ENCODE assay signal across 9 cellular contexts in the genomic region with DNA sequence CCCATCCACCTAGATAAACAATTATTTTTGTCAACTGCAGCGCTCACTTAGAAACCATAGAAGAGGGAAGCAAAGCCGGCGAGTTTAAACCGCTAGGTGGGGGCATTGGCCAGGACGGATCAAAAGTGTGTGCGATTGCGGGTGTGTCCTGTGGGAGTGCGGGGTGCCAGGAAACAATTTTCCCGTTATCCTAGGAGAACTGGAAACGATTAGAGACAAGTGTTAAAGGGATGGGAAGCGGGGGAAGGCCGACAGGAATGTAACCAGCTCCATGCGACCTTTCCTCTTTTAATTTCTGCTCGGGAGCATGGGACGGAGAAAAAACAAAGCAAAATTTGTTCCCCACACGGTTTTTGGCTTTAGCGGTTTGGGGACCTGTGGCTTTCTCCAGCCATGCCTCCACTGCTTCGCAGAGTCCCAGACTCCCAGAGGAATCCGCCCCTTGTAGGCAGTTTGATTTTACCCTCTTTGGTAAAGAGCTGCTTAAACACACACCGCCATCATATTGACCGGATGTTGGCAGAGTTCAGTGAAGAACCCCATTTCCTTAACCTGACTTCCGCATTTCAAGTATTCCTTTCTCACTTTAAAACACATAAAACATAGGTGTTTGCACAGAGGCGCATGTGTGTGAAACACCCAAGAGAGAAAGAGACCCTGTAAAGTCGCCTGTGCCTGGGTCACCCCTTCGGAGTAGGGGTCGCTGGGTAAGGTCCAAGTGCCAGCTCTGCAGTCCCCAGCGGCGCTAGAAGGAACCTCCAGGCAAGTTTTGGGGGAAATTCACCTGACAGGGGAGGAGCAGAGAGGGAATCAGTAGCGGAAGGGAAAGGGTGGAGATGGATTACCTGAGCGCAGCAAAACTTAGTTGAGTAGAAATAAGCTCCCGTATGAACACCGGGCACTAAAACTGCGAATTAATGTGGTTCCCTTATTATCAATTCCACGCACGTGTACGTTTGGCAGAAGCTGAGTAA. TPM values are rescaled to one million over a fixed set of nuclear protein-coding genes. Genes with fewer than 3 reads are reported as not detected.
DNase-seq lines count a peak whose midpoint lies in the region; ATAC-seq and TF ChIP-seq lines count a peak whose summit lies in the region.
"Had no signal": no experiment of that assay in that cellular context is flagged by ENCODE, and none has a peak within 500 bp of the region (broad histone marks: within the 10 kb centered on the region; RNA-seq: fewer than 3 reads in every experiment).

No MANE protein-coding gene starts in this region.

- H3K9me3 ChIP-seq in HUES48 (ENCODE audit: control insufficient read depth, insufficient read depth, low read length): no peaks in the 10 kb centered on the region

- peak; percentile 88 for TF ChIP-seq CTCF in foreskin fibroblast (IDR thresholded peaks at IDR 0.05; ENCODE audit: low read depth, low read length)
- TF ChIP-seq CTCF in neural crest cell (conservative IDR thresholded peaks at IDR 0.05): peak; percentile 81

- H3K27me3 ChIP-seq in HUES48 (ENCODE audit: control insufficient read depth, insufficient read depth, low read length): peaks cover 75% of the 10 kb centered on the region

- POLR2A ChIA-PET in activated CD8-positive, alpha-beta T cell treated with anti-CD3 and anti-CD28 coated beads, Interleukin-2, amount 10 ng/mL, durations not matched to agents 7 days and 5 days (lab: Charles Lee): no interaction called here

- H3K4me1 ChIP-seq in HUES48 (ENCODE audit: control insufficient read depth, insufficient read depth, low read length): 0 out of 2 replicates have a peak, but pooled peaks cover 4% of the 10 kb centered on the region

- H3K36me3 Mint-ChIP-seq in activated CD8-positive, alpha-beta T cell treated with anti-CD3 and anti-CD28 coated beads, Interleukin-2, amount 10 ng/mL, durations not matched to agents 7 days and 5 days (ENCODE audit: low read depth): peaks cover 12% of the 10 kb centered on the region
- H3K36me3 Mint-ChIP-seq in neural crest cell (ENCODE audit: low read depth): peaks cover 6% of the 10 kb centered on the region

- H3K36me3 ChIP-seq in HUES48 (ENCODE audit: control insufficient read depth, insufficient read depth, low read length): no peaks in the 10 kb centered on the region

- H3K4me3 Mint-ChIP-seq in activated CD8-positive, alpha-beta T cell treated with anti-CD3 and anti-CD28 coated beads, Interleukin-2, amount 10 ng/mL, durations not matched to agents 7 days and 5 days: peak overlapping the region; percentile 73
- peak overlapping the region; percentile 82 for H3K4me3 Mint-ChIP-seq in neural crest cell

- CTCF ChIA-PET in activated CD8-positive, alpha-beta T cell treated with anti-CD3 and anti-CD28 coated beads, Interleukin-2, amount 10 ng/mL, durations not matched to agents 7 days and 5 days (lab: Charles Lee): interaction anchor here (1.0 to 1.7 kb wide), 2 partner anchors 8 to 9 kb away, joined by 3 to 5 read pairs; no protein-coding TSS in a partner anchor

- peak; percentile 89 for ATAC-seq in GM21576 (IDR thresholded peaks at IDR 0.05; ENCODE audit: unreplicated experiment)
- peak; percentile 58 for ATAC-seq in activated CD8-positive, alpha-beta T cell treated with anti-CD3 and anti-CD28 coated beads, Interleukin-2, amount 10 ng/mL, durations not matched to agents 7 days and 5 days

- H3K9ac ChIP-seq in HUES48 (ENCODE audit: low read depth, low read length): peak overlapping the region; percentile 24; the same call in 1 of the 2 replicates

- no peak overlapping the region for H3K27ac ChIP-seq in HUES48 (ENCODE audit: low read depth, low read length)

- H3K4me3 ChIP-seq in HUES48 (ENCODE audit: low read depth, low read length) (peak overlapping the region; percentile 80), foreskin fibroblast (ENCODE audit: low read depth in 1 of 2, low read length in 2 of 2) (peak overlapping the region; percentile 57 to 79)

- DNase-seq in NCI-H446 (lab: John Stamatoyannopoulos, UW) (peak; percentile 7 to 9), NCI-H446 treated with DMSO at 0.1 percent for 48 hours (lab: John Stamatoyannopoulos, UW) (no peak), foreskin fibroblast (peak; percentile 74 to 89), neural crest cell (ENCODE audit: low read depth, low spot score) (peak; percentile 66), NCI-H1092 treated with DMSO at 0.1 percent for 48 hours (lab: John Stamatoyannopoulos, UW) (no peak)
- DNase-seq in activated CD8-positive, alpha-beta T cell treated with anti-CD3 and anti-CD28 coated beads, Interleukin-2, amount 10 ng/mL, durations not matched to agents 7 days and 5 days: peak; percentile 35
- DNase-seq: DND-41 had no signal

- H3K27ac Mint-ChIP-seq in activated CD8-positive, alpha-beta T cell treated with anti-CD3 and anti-CD28 coated beads, Interleukin-2, amount 10 ng/mL, durations not matched to agents 7 days and 5 days: peak overlapping the region; percentile 39
- H3K27ac Mint-ChIP-seq in neural crest cell (ENCODE audit: unreplicated experiment): no peak overlapping the region

- peaks cover 18% of the 10 kb centered on the region for H3K4me1 Mint-ChIP-seq in activated CD8-positive, alpha-beta T cell treated with anti-CD3 and anti-CD28 coated beads, Interleukin-2, amount 10 ng/mL, durations not matched to agents 7 days and 5 days (ENCODE audit: low read depth)
- H3K4me1 Mint-ChIP-seq in neural crest cell: peaks cover 32% of the 10 kb centered on the region

- H3K9me3 Mint-ChIP-seq in activated CD8-positive, alpha-beta T cell treated with anti-CD3 and anti-CD28 coated beads, Interleukin-2, amount 10 ng/mL, durations not matched to agents 7 days and 5 days (ENCODE audit: insufficient read depth): peaks cover 9% of the 10 kb centered on the region
- H3K9me3 Mint-ChIP-seq in neural crest cell: no peaks in the 10 kb centered on the region

- H3K27me3 Mint-ChIP-seq in activated CD8-positive, alpha-beta T cell treated with anti-CD3 and anti-CD28 coated beads, Interleukin-2, amount 10 ng/mL, durations not matched to agents 7 days and 5 days (ENCODE audit: low read depth): peaks cover 44% of the 10 kb centered on the region
- peaks cover 75% of the 10 kb centered on the region for H3K27me3 Mint-ChIP-seq in neural crest cell (ENCODE audit: low read depth)

RNA-seq across cellular contexts. Expression of gene HTR1B, which starts 3.1 kb away (rescaled TPM):
- not detected for total RNA-seq in activated CD8-positive, alpha-beta T cell treated with anti-CD3 and anti-CD28 coated beads, Interleukin-2, amount 10 ng/mL, durations not matched to agents 7 days and 5 days
- total RNA-seq in neural crest cell: 0.16 and 0.18 TPM in 2 replicates

Comparison
In these comparisons a context has a peak if more than half of its experiments do, and no peak if none do; other contexts are left out.
1. DNase-seq: peak in NCI-H446 (2 of 2), activated CD8-positive, alpha-beta T cell treated with anti-CD3 and anti-CD28 coated beads, Interleukin-2, amount 10 ng/mL, durations not matched to agents 7 days and 5 days (single experiment), foreskin fibroblast (2 of 2) and neural crest cell (single experiment); none in NCI-H446 treated with DMSO at 0.1 percent for 48 hours (single experiment) and NCI-H1092 treated with DMSO at 0.1 percent for 48 hours (single experiment).